Comparison of ENCODE assay signal across 8 cellular contexts in genomic region chr10:34780818-34781380, GRCh38. TPM values are rescaled to one million over a fixed set of nuclear protein-coding genes. Genes with fewer than 3 reads are reported as not detected.
DNase-seq lines count a peak whose midpoint lies in the region; ATAC-seq and TF ChIP-seq lines count a peak whose summit lies in the region.

No MANE protein-coding gene starts in this region.

- no TSS peak for BruUV-seq in MCF 10A (replicated peaks; lab: Mats Ljungman, UMichigan)

- H3K9me3 ChIP-seq in mucosa of descending colon: no peaks in the 10 kb centered on the region

- no peaks in the 10 kb centered on the region for H3K36me3 ChIP-seq in mucosa of descending colon (ENCODE audit: low read depth)

- H3K4me3 Mint-ChIP-seq in activated T-helper 1 cell treated with anti-CD3 and anti-CD28 coated beads, Interleukin-12 subunit alpha, Interleukin-12 subunit beta, Interleukin-2, Interleukin-4 antibody, amounts not matched to agents 30 ng/mL and 10 ng/mL and 1 ng/mL, durations not matched to agents 14 hours and 24 hours and 36 hours: peak overlapping the region; percentile 26
- no peak overlapping the region for H3K4me3 Mint-ChIP-seq in MCF 10A (ENCODE audit: unreplicated experiment)

- intact Hi-C loops in activated T-helper 1 cell treated with anti-CD3 and anti-CD28 coated beads, Interleukin-12 subunit alpha, Interleukin-12 subunit beta, Interleukin-2, Interleukin-4 antibody, amounts not matched to agents 30 ng/mL and 10 ng/mL and 1 ng/mL, durations not matched to agents 14 hours and 24 hours and 36 hours (cut with micrococcal nuclease): no loop called here
- intact Hi-C loops in mucosa of descending colon (cut with DNase I, micrococcal nuclease) (no loop called here), MCF 10A (cut with micrococcal nuclease) (no loop called here)

- TF ChIP-seq CTCF in mucosa of descending colon (IDR thresholded peaks at IDR 0.05) (no peak), MCF 10A (IDR thresholded peaks at IDR 0.05; ENCODE audit: unreplicated experiment) (no peak)

- no peaks in the 10 kb centered on the region for H3K36me3 Mint-ChIP-seq in activated T-helper 1 cell treated with anti-CD3 and anti-CD28 coated beads, Interleukin-12 subunit alpha, Interleukin-12 subunit beta, Interleukin-2, Interleukin-4 antibody, amounts not matched to agents 30 ng/mL and 10 ng/mL and 1 ng/mL, durations not matched to agents 14 hours and 24 hours and 36 hours (ENCODE audit: low read depth)
- peaks cover 6% of the 10 kb centered on the region for H3K36me3 Mint-ChIP-seq in MCF 10A (ENCODE audit: insufficient read depth, unreplicated experiment)

- H3K4me1 Mint-ChIP-seq in activated T-helper 1 cell treated with anti-CD3 and anti-CD28 coated beads, Interleukin-12 subunit alpha, Interleukin-12 subunit beta, Interleukin-2, Interleukin-4 antibody, amounts not matched to agents 30 ng/mL and 10 ng/mL and 1 ng/mL, durations not matched to agents 14 hours and 24 hours and 36 hours (ENCODE audit: low read depth): peaks cover 9% of the 10 kb centered on the region
- H3K4me1 Mint-ChIP-seq in MCF 10A (ENCODE audit: insufficient read depth, unreplicated experiment): peaks cover 26% of the 10 kb centered on the region

- CTCF ChIA-PET in MCF 10A (lab: Yijun Ruan, JAX): interaction anchor here (0.6 kb wide), 1 partner anchor 208 kb away, joined by 4 read pairs; no protein-coding TSS in a partner anchor

- DNase-seq in COLO668 (lab: John Stamatoyannopoulos, UW; ENCODE audit: unreplicated experiment) (peak; percentile 39), mucosa of descending colon (no peak), GOT3 (lab: John Stamatoyannopoulos, UW) (no peak), germinal center (ENCODE audit: low spot score) (no peak), MCF 10A (ENCODE audit: unreplicated experiment) (no peak)
- no peak for DNase-seq in activated T-helper 1 cell treated with anti-CD3 and anti-CD28 coated beads, Interleukin-12 subunit alpha, Interleukin-12 subunit beta, Interleukin-2, Interleukin-4 antibody, amounts not matched to agents 30 ng/mL and 10 ng/mL and 1 ng/mL, durations not matched to agents 14 hours and 24 hours and 36 hours (ENCODE audit: low spot score)

- H3K4me3 ChIP-seq in mucosa of descending colon: no peak overlapping the region

- H3K4me1 ChIP-seq in mucosa of descending colon (ENCODE audit: low read depth): peaks cover 8% of the 10 kb centered on the region

- ATAC-seq in GM19324 (IDR thresholded peaks at IDR 0.05; ENCODE audit: low FRiP score, unreplicated experiment): peak; percentile 62
- ATAC-seq in HG03159 (IDR thresholded peaks at IDR 0.05; ENCODE audit: unreplicated experiment): peak; percentile 82
- peak; percentile 57 for ATAC-seq in mucosa of descending colon

- POLR2A ChIA-PET in MCF 10A (lab: Yijun Ruan, JAX): no interaction called here

- no peaks in the 10 kb centered on the region for H3K9me3 Mint-ChIP-seq in activated T-helper 1 cell treated with anti-CD3 and anti-CD28 coated beads, Interleukin-12 subunit alpha, Interleukin-12 subunit beta, Interleukin-2, Interleukin-4 antibody, amounts not matched to agents 30 ng/mL and 10 ng/mL and 1 ng/mL, durations not matched to agents 14 hours and 24 hours and 36 hours
- no peaks in the 10 kb centered on the region for H3K9me3 Mint-ChIP-seq in MCF 10A (ENCODE audit: unreplicated experiment)

- H3K27ac Mint-ChIP-seq in activated T-helper 1 cell treated with anti-CD3 and anti-CD28 coated beads, Interleukin-12 subunit alpha, Interleukin-12 subunit beta, Interleukin-2, Interleukin-4 antibody, amounts not matched to agents 30 ng/mL and 10 ng/mL and 1 ng/mL, durations not matched to agents 14 hours and 24 hours and 36 hours: no peak overlapping the region
- no peak overlapping the region for H3K27ac Mint-ChIP-seq in MCF 10A (ENCODE audit: low read depth, unreplicated experiment)

- H3K27me3 Mint-ChIP-seq in activated T-helper 1 cell treated with anti-CD3 and anti-CD28 coated beads, Interleukin-12 subunit alpha, Interleukin-12 subunit beta, Interleukin-2, Interleukin-4 antibody, amounts not matched to agents 30 ng/mL and 10 ng/mL and 1 ng/mL, durations not matched to agents 14 hours and 24 hours and 36 hours (ENCODE audit: insufficient read depth): peaks cover 6% of the 10 kb centered on the region
- no peaks in the 10 kb centered on the region for H3K27me3 Mint-ChIP-seq in MCF 10A (ENCODE audit: insufficient read depth, unreplicated experiment)

RNA-seq across cellular contexts. Expression of gene PARD3, which starts 34.2 kb away (rescaled TPM):
- total RNA-seq in activated T-helper 1 cell treated with anti-CD3 and anti-CD28 coated beads, Interleukin-12 subunit alpha, Interleukin-12 subunit beta, Interleukin-2, Interleukin-4 antibody, amounts not matched to agents 30 ng/mL and 10 ng/mL and 1 ng/mL, durations not matched to agents 14 hours and 24 hours and 36 hours: 1.7 and 2.5 TPM in 2 replicates
- total RNA-seq in mucosa of descending colon (10 to 100 TPM; 39.5 to 87.9 (median 47.0) TPM), MCF 10A (2022) (49.6 and 70.0 TPM in 2 replicates)

Comparison
In these comparisons a context has a peak if more than half of its experiments do, and no peak if none do; other contexts are left out.
1. RNA of gene PARD3, which starts 34.2 kb away (total RNA-seq): 49.6 to 70.0 TPM in MCF 10A and 39.5 to 87.9 TPM in mucosa of descending colon; 1.7 to 2.5 TPM in activated T-helper 1 cell treated with anti-CD3 and anti-CD28 coated beads, Interleukin-12 subunit alpha, Interleukin-12 subunit beta, Interleukin-2, Interleukin-4 antibody, amounts not matched to agents 30 ng/mL and 10 ng/mL and 1 ng/mL, durations not matched to agents 14 hours and 24 hours and 36 hours; every median in the first group is over 10 times any median in the second.
2. Peak in every context shown above with its lines, with median percentiles within 50 percentile points of each other: ATAC-seq.